In genomic region chr9:86659413-86660046, GRCh38 we compare ENCODE assay signal across 26 cellular contexts.
A peak's percentile ranks its signal among the peaks of the same experiment; 100 is the strongest.
DNase-seq lines count a peak whose midpoint lies in the region; ATAC-seq and TF ChIP-seq lines count a peak whose summit lies in the region.
"Had no signal": no experiment of that assay in that cellular context is flagged by ENCODE, and none has a peak within 500 bp of the region (broad histone marks: within the 10 kb centered on the region; RNA-seq: fewer than 3 reads in every experiment).

No MANE protein-coding gene starts in this region.

- H3K36me3 Mint-ChIP-seq in nephron (ENCODE audit: low read depth), result peaks cover 4% of the 10 kb centered on the region
- H3K36me3 Mint-ChIP-seq: CD8-positive, alpha-beta T cell; stimulated activated effector memory CD8-positive, alpha-beta T cell treated with anti-CD3 and anti-CD28 coated beads, Interleukin-12 subunit alpha, Interleukin-12 subunit beta, amount 100 ng/mL, for 72 hours had no signal

- H3K4me1 Mint-ChIP-seq in nephron, result peaks cover 27% of the 10 kb centered on the region
- H3K4me1 Mint-ChIP-seq: activated B cell treated with CpG ODN at 0.5 μM for 24 hours had no signal

- TF ChIP-seq CTCF in DND-41 (IDR thresholded peaks at IDR 0.05; ENCODE audit: borderline replicate concordance, extremely low read depth, low read length, poor library complexity, severe bottlenecking) (no peak), nephron (IDR thresholded peaks at IDR 0.05; ENCODE audit: unreplicated experiment in 3 of 3) (no peak), hepatocyte (IDR thresholded peaks at IDR 0.05; ENCODE audit: poor library complexity) (no peak)

- no peak overlapping the region for H3K4me2 ChIP-seq in DND-41 (ENCODE audit: insufficient read depth, low read length)
- no peak overlapping the region for H3K4me2 ChIP-seq in hepatocyte

- no peak overlapping the region for H3K27ac ChIP-seq in DND-41 (ENCODE audit: low read length)
- peak overlapping the region; percentile 11 for H3K27ac ChIP-seq in epithelial cell of prostate
- no peak overlapping the region for H3K27ac ChIP-seq in hepatocyte
- H3K27ac ChIP-seq: cardiac muscle cell, testis, uterus had no signal

- H3K9me3 Mint-ChIP-seq in nephron, result peaks cover 4% of the 10 kb centered on the region
- H3K9me3 Mint-ChIP-seq: activated B cell treated with CpG ODN at 0.5 μM for 24 hours; activated CD8-positive, alpha-beta T cell treated with anti-CD3 and anti-CD28 coated beads for 36 hours; activated T-cell treated with anti-CD3 and anti-CD28 coated beads, Interleukin-2, amount 50 U/mL, for 24 hours; CD8-positive, alpha-beta T cell; dendritic cell treated with granulocyte-macrophage colony-stimulating factor and Interleukin-4, amounts not matched to agents 40 ng/mL and 50 ng/mL, for 4 days; stimulated activated effector memory CD8-positive, alpha-beta T cell treated with anti-CD3 and anti-CD28 coated beads, Interleukin-12 subunit alpha, Interleukin-12 subunit beta, amount 100 ng/mL, for 72 hours had no signal

- H3K27me3 Mint-ChIP-seq in nephron (ENCODE audit: low read depth), result no peaks in the 10 kb centered on the region
- H3K27me3 Mint-ChIP-seq: dendritic cell treated with granulocyte-macrophage colony-stimulating factor and Interleukin-4, amounts not matched to agents 40 ng/mL and 50 ng/mL, for 4 days had no signal

- H3K4me3 Mint-ChIP-seq in nephron, result no peak overlapping the region
- H3K4me3 Mint-ChIP-seq: activated B cell treated with CpG ODN at 0.5 μM for 24 hours; activated CD8-positive, alpha-beta T cell treated with anti-CD3 and anti-CD28 coated beads for 36 hours; activated T-cell treated with anti-CD3 and anti-CD28 coated beads, Interleukin-2, amount 50 U/mL, for 24 hours; CD8-positive, alpha-beta T cell; dendritic cell treated with granulocyte-macrophage colony-stimulating factor and Interleukin-4, amounts not matched to agents 40 ng/mL and 50 ng/mL, for 4 days; stimulated activated effector memory CD8-positive, alpha-beta T cell treated with anti-CD3 and anti-CD28 coated beads, Interleukin-12 subunit alpha, Interleukin-12 subunit beta, amount 100 ng/mL, for 72 hours had no signal

- H2AFZ ChIP-seq in DND-41 (ENCODE audit: low read depth, low read length), result no peak overlapping the region
- no peak overlapping the region for H2AFZ ChIP-seq in hepatocyte

- H3K4me1 ChIP-seq in DND-41 (ENCODE audit: insufficient read depth, low read length), result peaks cover 8% of the 10 kb centered on the region; the same call in 1 of the 2 replicates
- H3K4me1 ChIP-seq in hepatocyte (ENCODE audit: insufficient read depth), result no peaks in the 10 kb centered on the region
- H3K4me1 ChIP-seq: testis, uterus had no signal

- ATAC-seq in DND-41 (ENCODE audit: insufficient read depth, low read depth), result peak; percentile 78
- no peak for ATAC-seq in GM18861 (IDR thresholded peaks at IDR 0.05; ENCODE audit: unreplicated experiment)
- ATAC-seq: activated CD8-positive, alpha-beta T cell treated with anti-CD3 and anti-CD28 coated beads for 36 hours; CD8-positive, alpha-beta T cell; Panc1 had no signal

- DNase-seq in DND-41, result peak; percentile 47
- DNase-seq in LHCN-M2 (ENCODE audit: low read depth), result peak; percentile 59
- no peak for DNase-seq in epithelial cell of prostate (ENCODE audit: low read depth, low spot score)
- DNase-seq in hepatocyte (ENCODE audit: low spot score), result no peak
- no peak for DNase-seq in RKO (ENCODE audit: low spot score)
- DNase-seq: activated B cell treated with CpG ODN at 0.5 μM for 24 hours; activated naive CD4-positive, alpha-beta T cell; activated T-cell treated with anti-CD3 and anti-CD28 coated beads, Interleukin-2, amount 50 U/mL, for 24 hours; CD8-positive, alpha-beta T cell; DMS 273 treated with DMSO at 0.1 percent for 48 hours; MM.1S; NCI-H146; NCI-H510A; NK-92 treated with Interleukin-12 subunit alpha and Interleukin-12 subunit beta, amount 100 ng/mL, for 24 hours; SIG-M5; stimulated activated CD4-positive, alpha-beta T cell treated with anti-CD3 and anti-CD28 coated beads, Interleukin-2, amount 100 ng/mL, for 48 hours; testis; uterus had no signal

- H3K27ac Mint-ChIP-seq in nephron, result peak overlapping the region; percentile 29 to 79 (median 37)
- H3K27ac Mint-ChIP-seq: activated B cell treated with CpG ODN at 0.5 μM for 24 hours; activated CD8-positive, alpha-beta T cell treated with anti-CD3 and anti-CD28 coated beads for 36 hours; activated T-cell treated with anti-CD3 and anti-CD28 coated beads, Interleukin-2, amount 50 U/mL, for 24 hours; CD8-positive, alpha-beta T cell; dendritic cell treated with granulocyte-macrophage colony-stimulating factor and Interleukin-4, amounts not matched to agents 40 ng/mL and 50 ng/mL, for 4 days; stimulated activated effector memory CD8-positive, alpha-beta T cell treated with anti-CD3 and anti-CD28 coated beads, Interleukin-12 subunit alpha, Interleukin-12 subunit beta, amount 100 ng/mL, for 72 hours had no signal

- H4K20me1 ChIP-seq in DND-41 (ENCODE audit: insufficient read depth, low read length), result no peaks in the 10 kb centered on the region
- H4K20me1 ChIP-seq in hepatocyte (ENCODE audit: insufficient read depth, poor library complexity, severe bottlenecking), result no peaks in the 10 kb centered on the region

- H3K36me3 ChIP-seq in DND-41 (ENCODE audit: insufficient read depth, low read length) (no peaks in the 10 kb centered on the region), hepatocyte (replicated peaks; ENCODE audit: insufficient read depth, low read depth) (no peaks in the 10 kb centered on the region)
- H3K36me3 ChIP-seq: cardiac muscle cell, uterus had no signal

- H3K9me2 ChIP-seq in hepatocyte (replicated peaks; ENCODE audit: insufficient read depth), result no peaks in the 10 kb centered on the region

- H3K27me3 ChIP-seq in DND-41 (ENCODE audit: insufficient read depth, low read length, poor library complexity) (no peaks in the 10 kb centered on the region), hepatocyte (no peaks in the 10 kb centered on the region)
- H3K27me3 ChIP-seq: cardiac muscle cell, testis, uterus had no signal

- 85% methylated on average over 3 of the region's 3 CpGs for WGBS in hepatocyte (ENCODE audit: low lambda C conversion rate, missing lambda C conversion rate)

- no peak overlapping the region for H3K4me3 ChIP-seq in DND-41 (ENCODE audit: low read depth in 1 of 2, low read length in 2 of 2)
- H3K4me3 ChIP-seq in hepatocyte, result no peak overlapping the region
- H3K4me3 ChIP-seq: cardiac muscle cell, lung, testis, uterus had no signal

- H3K9ac ChIP-seq in DND-41 (ENCODE audit: low read depth, low read length), result no peak overlapping the region

- H3K9me3 ChIP-seq in DND-41 (ENCODE audit: insufficient read depth, low read length, severe bottlenecking) (no peaks in the 10 kb centered on the region), hepatocyte (ENCODE audit: low read depth) (no peaks in the 10 kb centered on the region)
- H3K9me3 ChIP-seq: testis, uterus had no signal

- H3K79me2 ChIP-seq in DND-41 (ENCODE audit: insufficient read depth, low read length) (no peaks in the 10 kb centered on the region), hepatocyte (no peaks in the 10 kb centered on the region)

Comparison
In these comparisons a context has a peak if more than half of its experiments do, and no peak if none do; other contexts are left out.
1. DNase-seq: peak in DND-41 (single experiment) and LHCN-M2 (single experiment); none in epithelial cell of prostate (single experiment), hepatocyte (single experiment) and RKO (single experiment).